Comparison of ENCODE assay signal across 1 cellular context in genomic region chr19:35408284-35409171, GRCh38.
TF ChIP-seq lines count a peak whose summit lies in the region.

No MANE protein-coding gene starts in this region.

TF ChIP-seq in K562, 482 proteins besides CTCF, POLR2A, EP300 and RAD21 (continued from another document):
- TF ChIP-seq, protein P1, sequence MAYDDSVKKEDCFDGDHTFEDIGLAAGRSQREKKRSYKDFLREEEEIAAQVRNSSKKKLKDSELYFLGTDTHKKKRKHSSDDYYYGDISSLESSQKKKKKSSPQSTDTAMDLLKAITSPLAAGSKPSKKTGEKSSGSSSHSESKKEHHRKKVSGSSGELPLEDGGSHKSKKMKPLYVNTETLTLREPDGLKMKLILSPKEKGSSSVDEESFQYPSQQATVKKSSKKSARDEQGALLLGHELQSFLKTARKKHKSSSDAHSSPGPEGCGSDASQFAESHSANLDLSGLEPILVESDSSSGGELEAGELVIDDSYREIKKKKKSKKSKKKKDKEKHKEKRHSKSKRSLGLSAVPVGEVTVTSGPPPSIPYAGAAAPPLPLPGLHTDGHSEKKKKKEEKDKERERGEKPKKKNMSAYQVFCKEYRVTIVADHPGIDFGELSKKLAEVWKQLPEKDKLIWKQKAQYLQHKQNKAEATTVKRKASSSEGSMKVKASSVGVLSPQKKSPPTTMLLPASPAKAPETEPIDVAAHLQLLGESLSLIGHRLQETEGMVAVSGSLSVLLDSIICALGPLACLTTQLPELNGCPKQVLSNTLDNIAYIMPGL (CRISPR knock-in tag; IDR thresholded peaks at IDR 0.05): no peak
TF ChIP-seq in K562: peak in this region for 1.
